In genomic region chr2:224014336-224014735, GRCh38 we compare ENCODE assay signal across 26 cellular contexts.
"Had no signal": no experiment of that assay in that cellular context is flagged by ENCODE, and none has a peak within 500 bp of the region (broad histone marks: within the 10 kb centered on the region; RNA-seq: fewer than 3 reads in every experiment).

No MANE protein-coding gene starts in this region.

- ATAC-seq: left colon; left lung; lower lobe of right lung; pancreas; right cardiac atrium; sciatic nerve; stimulated activated effector memory CD8-positive, alpha-beta T cell treated with anti-CD3 and anti-CD28 coated beads, Interleukin-12 subunit alpha, Interleukin-12 subunit beta, amount 100 ng/mL, for 72 hours had no signal

- H3K27ac ChIP-seq: left lung, lower lobe of right lung, pancreas, prostate gland, skin epidermis, spleen, suprapubic skin, thoracic aorta, tibial artery, uterus had no signal

- H3K4me1 ChIP-seq: left lung, lower lobe of right lung, prostate gland, suprapubic skin, tibial artery, uterus had no signal

- H3K9me3 ChIP-seq: left lung, lower lobe of right lung, pancreas, prostate gland, spleen, suprapubic skin, thoracic aorta, tibial artery, uterus had no signal

- H3K9me3 Mint-ChIP-seq: naive B cell; nephron; stimulated activated effector memory CD8-positive, alpha-beta T cell treated with anti-CD3 and anti-CD28 coated beads, Interleukin-12 subunit alpha, Interleukin-12 subunit beta, amount 100 ng/mL, for 72 hours; stimulated activated naive CD8-positive, alpha-beta T cell treated with anti-CD3 and anti-CD28 coated beads, Interleukin-15, Interleukin-2, amounts not matched to agents 100 ng/mL and 50 ng/mL, for 24 hours had no signal

- DNase-seq: kidney; left colon; left lung; lower lobe of right lung; mammary epithelial cell; mesenchymal stem cell; naive B cell; nucleus accumbens; pancreas; retina; right cardiac atrium; spleen; stimulated activated CD4-positive, alpha-beta T cell treated with anti-CD3 and anti-CD28 coated beads, Interleukin-4, amount 100 ng/mL, for 24 hours; stimulated activated naive CD4-positive, alpha-beta T cell; tibial artery; uterus had no signal

- H3K36me3 ChIP-seq: left lung, lower lobe of right lung, pancreas, prostate gland, spleen, suprapubic skin, thoracic aorta, tibial artery, uterus had no signal

- H3K27me3 Mint-ChIP-seq: stimulated activated naive CD8-positive, alpha-beta T cell treated with anti-CD3 and anti-CD28 coated beads, Interleukin-15, Interleukin-2, amounts not matched to agents 100 ng/mL and 50 ng/mL, for 24 hours; type B pancreatic cell had no signal

- H3K4me3 Mint-ChIP-seq: nephron; neural crest cell; stimulated activated effector memory CD8-positive, alpha-beta T cell treated with anti-CD3 and anti-CD28 coated beads, Interleukin-12 subunit alpha, Interleukin-12 subunit beta, amount 100 ng/mL, for 72 hours; type B pancreatic cell had no signal

- H3K4me3 ChIP-seq: left lung, lower lobe of right lung, pancreas, prostate gland, skin epidermis, suprapubic skin, thoracic aorta, tibial artery, uterus had no signal

- H3K4me1 Mint-ChIP-seq: naive B cell had no signal

- H3K27ac Mint-ChIP-seq: nephron; stimulated activated effector memory CD8-positive, alpha-beta T cell treated with anti-CD3 and anti-CD28 coated beads, Interleukin-12 subunit alpha, Interleukin-12 subunit beta, amount 100 ng/mL, for 72 hours; stimulated activated naive CD8-positive, alpha-beta T cell treated with anti-CD3 and anti-CD28 coated beads, Interleukin-15, Interleukin-2, amounts not matched to agents 100 ng/mL and 50 ng/mL, for 24 hours; type B pancreatic cell had no signal

- H3K36me3 Mint-ChIP-seq: naive B cell; stimulated activated effector memory CD8-positive, alpha-beta T cell treated with anti-CD3 and anti-CD28 coated beads, Interleukin-12 subunit alpha, Interleukin-12 subunit beta, amount 100 ng/mL, for 72 hours had no signal

- H3K27me3 ChIP-seq: left lung, pancreas, spleen, suprapubic skin, tibial artery, uterus had no signal
